ENCODE assay signal across 1 cellular context in genomic region chr2:201911372-201911771, GRCh38.
TF ChIP-seq lines count a peak whose summit lies in the region.

No MANE protein-coding gene starts in this region.

TF ChIP-seq in IMR-90, 13 proteins besides CTCF, POLR2A, EP300 and RAD21 (continued from another document):
- TF ChIP-seq ELK1 (IDR thresholded peaks at IDR 0.05; ENCODE audit: borderline replicate concordance, low read depth, low read length) (no peak), SMC3 (IDR thresholded peaks at IDR 0.05; ENCODE audit: low read depth, low read length) (no peak), FOS (IDR thresholded peaks at IDR 0.05; ENCODE audit: low read depth, low read length) (no peak), MAFK (IDR thresholded peaks at IDR 0.05; ENCODE audit: low read depth, low read length) (no peak), CEBPB (IDR thresholded peaks at IDR 0.05; ENCODE audit: low read depth, low read length) (no peak), RCOR1 (IDR thresholded peaks at IDR 0.05; ENCODE audit: insufficient replicate concordance, low read length) (no peak)
